23 cellular contexts compared by ENCODE assay signal in the genomic region with DNA sequence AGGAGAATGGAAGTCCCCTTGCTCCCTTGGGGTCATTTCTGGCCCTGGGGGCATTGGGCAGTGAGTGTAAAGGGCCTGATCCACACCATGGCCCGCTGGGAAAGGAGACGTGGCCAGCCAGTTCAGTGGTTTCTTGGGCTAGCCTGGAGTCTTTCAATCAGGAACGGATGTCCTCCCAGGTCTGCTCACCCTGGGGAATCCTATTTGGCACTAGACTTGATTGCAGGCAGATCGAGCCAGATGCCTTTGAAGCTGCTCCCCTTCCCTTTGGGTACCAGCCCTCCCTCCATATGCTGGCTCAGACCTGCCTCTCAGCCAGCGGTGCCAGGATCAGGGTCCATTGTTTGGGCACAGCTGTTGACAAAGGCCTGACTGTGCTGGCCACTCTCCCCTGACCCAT. TPM values are rescaled to one million over a fixed set of nuclear protein-coding genes. Genes with fewer than 3 reads are reported as not detected.
DNase-seq lines count a peak whose midpoint lies in the region; ATAC-seq and TF ChIP-seq lines count a peak whose summit lies in the region.
"Had no signal": no experiment of that assay in that cellular context is flagged by ENCODE, and none has a peak within 500 bp of the region (broad histone marks: within the 10 kb centered on the region; RNA-seq: fewer than 3 reads in every experiment).

No MANE protein-coding gene starts in this region.

- H3K4me2 ChIP-seq in Karpas-422 (ENCODE audit: low read depth, low read length, poor library complexity, severe bottlenecking) = no peak overlapping the region
- H3K4me2 ChIP-seq: A549, KMS-11, neural progenitor cell had no signal

- no peaks in the 10 kb centered on the region for H3K27me3 Mint-ChIP-seq in osteocyte (ENCODE audit: unreplicated experiment)
- H3K27me3 Mint-ChIP-seq: progenitor cell of endocrine pancreas had no signal

- H3K4me1 ChIP-seq in heart right ventricle (peaks cover 0 to 24% (median 8%) of the 10 kb centered on the region in 9 donors), colonic mucosa (no peaks in the 10 kb centered on the region), Karpas-422 (ENCODE audit: low read length) (peaks cover 5% of the 10 kb centered on the region)
- H3K4me1 ChIP-seq: A549, thyroid gland had no signal

- 81 to 85% methylated on average over 5 of the region's 5 CpGs for WGBS in heart right ventricle, 2 donors

- H3K36me3 ChIP-seq in heart right ventricle = no peaks in the 10 kb centered on the region
- no peaks in the 10 kb centered on the region for H3K36me3 ChIP-seq in colonic mucosa
- no peaks in the 10 kb centered on the region for H3K36me3 ChIP-seq in Karpas-422 (ENCODE audit: insufficient read depth, low read length)
- H3K36me3 ChIP-seq: neural progenitor cell, thyroid gland had no signal

- no peak overlapping the region for H2AFZ ChIP-seq in Karpas-422 (ENCODE audit: low read length)
- H2AFZ ChIP-seq: neural progenitor cell had no signal

- no peak for TF ChIP-seq CTCF in heart right ventricle (IDR thresholded peaks at IDR 0.05)
- TF ChIP-seq CTCF in colonic mucosa (IDR thresholded peaks at IDR 0.05) = no peak
- TF ChIP-seq CTCF in osteocyte (IDR thresholded peaks at IDR 0.05) = no peak

- intact Hi-C loops in heart right ventricle (cut with DNase I) (no loop called here), Right ventricle myocardium inferior (cut with DNase I) (no loop called here), colonic mucosa (cut with DNase I) (no loop called here)

- H3K4me3 Mint-ChIP-seq in osteocyte (ENCODE audit: unreplicated experiment) = no peak overlapping the region
- H3K4me3 Mint-ChIP-seq: B cell; neural progenitor cell; stimulated activated naive CD8-positive, alpha-beta T cell treated with anti-CD3 and anti-CD28 coated beads, Interleukin-15, Interleukin-2, amounts not matched to agents 100 ng/mL and 50 ng/mL, for 24 hours had no signal

- H3K4me3 ChIP-seq in heart right ventricle (no peak overlapping the region), colonic mucosa (no peak overlapping the region), Karpas-422 (ENCODE audit: low read length) (no peak overlapping the region)
- H3K4me3 ChIP-seq: A549, neural progenitor cell, thyroid gland had no signal

- H3K4me1 Mint-ChIP-seq in osteocyte (ENCODE audit: unreplicated experiment) = peaks cover 24% of the 10 kb centered on the region
- H3K4me1 Mint-ChIP-seq: B cell had no signal

- no peaks in the 10 kb centered on the region for H3K79me2 ChIP-seq in Karpas-422 (ENCODE audit: low read length)

- DNase-seq in heart right ventricle = no peak
- DNase-seq in Right ventricle myocardium inferior (ENCODE audit: missing footprints) = no peak
- DNase-seq in colonic mucosa = peak; percentile 14
- DNase-seq in osteocyte (ENCODE audit: extremely low spot score, unreplicated experiment) = peak; percentile 49
- peak; percentile 32 for DNase-seq in ureter (ENCODE audit: low spot score)
- DNase-seq in Karpas-422 = no peak
- DNase-seq in GOT3 (lab: John Stamatoyannopoulos, UW) = no peak
- DNase-seq: cerebellar nuclear complex, COR-L47, NCI-H1436 treated with DMSO at 0.1 percent for 48 hours, NCI-H2107, OCI-M1, Right ventricle myocardium superior, thyroid gland had no signal

- H3K9ac ChIP-seq in colonic mucosa (ENCODE audit: low read depth in 2 of 2, low read length in 2 of 2) = no peak overlapping the region
- no peak overlapping the region for H3K9ac ChIP-seq in Karpas-422 (ENCODE audit: low read length)
- H3K9ac ChIP-seq: KMS-11, neural progenitor cell had no signal

- peak overlapping the region; percentile 94 for H3K27ac Mint-ChIP-seq in osteocyte (ENCODE audit: unreplicated experiment)
- H3K27ac Mint-ChIP-seq: B cell; progenitor cell of endocrine pancreas; stimulated activated naive CD8-positive, alpha-beta T cell treated with anti-CD3 and anti-CD28 coated beads, Interleukin-15, Interleukin-2, amounts not matched to agents 100 ng/mL and 50 ng/mL, for 24 hours had no signal

- H3K9me3 ChIP-seq in heart right ventricle = no peaks in the 10 kb centered on the region
- no peaks in the 10 kb centered on the region for H3K9me3 ChIP-seq in colonic mucosa
- H3K9me3 ChIP-seq in Karpas-422 (ENCODE audit: low read length) = no peaks in the 10 kb centered on the region
- H3K9me3 ChIP-seq: A549, thyroid gland had no signal

- H3K36me3 Mint-ChIP-seq in osteocyte (ENCODE audit: unreplicated experiment) = peaks cover 1% of the 10 kb centered on the region

- no peaks in the 10 kb centered on the region for H3K9me3 Mint-ChIP-seq in osteocyte (ENCODE audit: unreplicated experiment)
- H3K9me3 Mint-ChIP-seq: neural progenitor cell; stimulated activated naive CD8-positive, alpha-beta T cell treated with anti-CD3 and anti-CD28 coated beads, Interleukin-15, Interleukin-2, amounts not matched to agents 100 ng/mL and 50 ng/mL, for 24 hours had no signal

- H3K27ac ChIP-seq in heart right ventricle (peak overlapping the region in 6 of 10 donors; percentile 10 to 72 (median 22)), colonic mucosa (no peak overlapping the region), Karpas-422 (ENCODE audit: low read length) (no peak overlapping the region)
- H3K27ac ChIP-seq: A549, KMS-11, neural progenitor cell, thyroid gland had no signal

- no peaks in the 10 kb centered on the region for H3K9me2 ChIP-seq in Karpas-422 (replicated peaks; ENCODE audit: insufficient read depth, low read length)

- no peaks in the 10 kb centered on the region for H4K20me1 ChIP-seq in Karpas-422 (ENCODE audit: insufficient read depth, low read depth, low read length)

- H3K27me3 ChIP-seq in heart right ventricle (no peaks in the 10 kb centered on the region), colonic mucosa (no peaks in the 10 kb centered on the region), Karpas-422 (ENCODE audit: low read length) (no peaks in the 10 kb centered on the region)
- H3K27me3 ChIP-seq: neural progenitor cell, thyroid gland had no signal

- ATAC-seq in heart right ventricle = no peak
- no peak for ATAC-seq in Right ventricle myocardium inferior
- no peak for ATAC-seq in GM18520 (IDR thresholded peaks at IDR 0.05; ENCODE audit: unreplicated experiment)
- ATAC-seq: A549, HCT116, sciatic nerve had no signal

RNA-seq across cellular contexts. Expression of a gene that starts 11.0 kb away (rescaled TPM):
- 1 to 10 TPM in 5 of 10 donors, under 1 TPM in 5; 0.22 to 1.7 (median 0.90) TPM for total RNA-seq in heart right ventricle
- under 1 TPM; 0.22 to 0.74 TPM for polyA plus RNA-seq in heart right ventricle
- total RNA-seq in Right ventricle myocardium inferior = 0.54 TPM
- total RNA-seq in colonic mucosa = under 1 TPM; 0.10 to 0.66 TPM
- 3.9 and 4.1 TPM in 2 replicates for total RNA-seq in osteocyte
- total RNA-seq in ureter = 8.9 TPM
- 0.07 TPM in 2 replicates for total RNA-seq in Karpas-422 (2014; rRNA removed; shearing (Covaris generic); ENCODE audit: low replicate concordance)

Comparison
In these comparisons a context has a peak if more than half of its experiments do, and no peak if none do; other contexts are left out.
1. DNase-seq: peak in colonic mucosa (single experiment), osteocyte (single experiment) and ureter (single experiment); none in heart right ventricle (0 of 2), Right ventricle myocardium inferior (single experiment), Karpas-422 (single experiment) and GOT3 (single experiment).
2. H3K27ac ChIP-seq: peak in heart right ventricle (6 of 10); none in colonic mucosa (single experiment) and Karpas-422 (single experiment).